Comparison of ENCODE assay signal across 11 cellular contexts in the genomic region with DNA sequence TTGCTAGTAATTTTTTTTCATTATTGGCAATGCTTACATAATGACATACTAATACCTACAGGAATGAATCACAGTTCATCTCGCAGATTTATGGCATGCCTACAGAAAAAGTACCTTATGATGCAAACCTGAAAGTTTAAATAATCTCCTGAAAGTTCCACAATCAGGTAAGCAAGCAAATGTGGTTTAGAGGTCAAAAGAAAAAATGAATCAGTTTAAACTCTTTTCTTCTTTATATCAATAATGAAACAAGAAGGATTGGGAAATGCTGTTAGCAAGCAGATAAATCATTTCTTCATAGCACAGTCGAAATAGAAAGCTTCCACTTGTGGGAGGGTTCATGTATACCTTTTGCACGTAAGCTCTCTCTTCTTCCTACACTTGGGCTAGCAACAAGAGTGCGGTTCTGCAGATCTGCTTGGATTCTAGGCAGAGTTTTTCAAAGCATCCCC. TPM values are rescaled to one million over a fixed set of nuclear protein-coding genes. Genes with fewer than 3 reads are reported as not detected.
A peak's percentile ranks its signal among the peaks of the same experiment; 100 is the strongest.
DNase-seq lines count a peak whose midpoint lies in the region; ATAC-seq and TF ChIP-seq lines count a peak whose summit lies in the region.
"Had no signal": no experiment of that assay in that cellular context is flagged by ENCODE, and none has a peak within 500 bp of the region (broad histone marks: within the 10 kb centered on the region; RNA-seq: fewer than 3 reads in every experiment).

No MANE protein-coding gene starts in this region.

- peak overlapping the region; percentile 3 for H3K4me3 Mint-ChIP-seq in activated CD4-positive, alpha-beta T cell treated with anti-CD3 and anti-CD28 coated beads for 36 hours
- H3K4me3 Mint-ChIP-seq: naive B cell had no signal

- H3K4me3 ChIP-seq in brain microvascular endothelial cell (ENCODE audit: low read depth, low read length), result no peak overlapping the region
- H3K4me3 ChIP-seq: heart left ventricle had no signal

- no peaks in the 10 kb centered on the region for H3K4me1 ChIP-seq in foreskin keratinocyte

- no peaks in the 10 kb centered on the region for H3K9me3 Mint-ChIP-seq in activated CD4-positive, alpha-beta T cell treated with anti-CD3 and anti-CD28 coated beads for 36 hours (ENCODE audit: low read depth)
- H3K9me3 Mint-ChIP-seq: naive B cell had no signal

- no peaks in the 10 kb centered on the region for H3K36me3 ChIP-seq in brain microvascular endothelial cell (replicated peaks)
- H3K36me3 ChIP-seq: heart left ventricle had no signal

- H3K4me1 Mint-ChIP-seq in activated CD4-positive, alpha-beta T cell treated with anti-CD3 and anti-CD28 coated beads for 36 hours, result peaks cover 64% of the 10 kb centered on the region
- H3K4me1 Mint-ChIP-seq: naive B cell had no signal

- peak; percentile 83 for ATAC-seq in activated CD4-positive, alpha-beta T cell treated with anti-CD3 and anti-CD28 coated beads for 36 hours
- peak; percentile 85 for ATAC-seq in GM21619 (IDR thresholded peaks at IDR 0.05; ENCODE audit: unreplicated experiment)
- peak; percentile 85 for ATAC-seq in HG03354 (IDR thresholded peaks at IDR 0.05; ENCODE audit: poor library complexity, severe bottlenecking, unreplicated experiment)
- peak; percentile 57 for ATAC-seq in foreskin keratinocyte
- ATAC-seq: heart left ventricle, HepG2 had no signal

- peak; percentile 37 for DNase-seq in activated CD4-positive, alpha-beta T cell treated with anti-CD3 and anti-CD28 coated beads for 36 hours
- no peak for DNase-seq in activated CD4-positive, alpha-beta T cell treated with anti-CD3 and anti-CD28 coated beads, Interleukin-2, amount 50 U/mL, for 1 hour
- DNase-seq in foreskin keratinocyte (peak; percentile 56 to 66), brain microvascular endothelial cell (no peak), MV-4-11 (lab: John Stamatoyannopoulos, UW) (no peak), SKM-1 (lab: John Stamatoyannopoulos, UW; ENCODE audit: unreplicated experiment) (no peak)
- DNase-seq: heart left ventricle, naive B cell had no signal

- no peak overlapping the region for H3K27ac ChIP-seq in foreskin keratinocyte
- H3K27ac ChIP-seq in brain microvascular endothelial cell, result no peak overlapping the region

- H3K27me3 ChIP-seq in foreskin keratinocyte (peaks cover 9% of the 10 kb centered on the region), brain microvascular endothelial cell (replicated peaks) (peaks cover 2% of the 10 kb centered on the region)
- H3K27me3 ChIP-seq: heart left ventricle had no signal

- peak overlapping the region; percentile 86 for H3K27ac Mint-ChIP-seq in activated CD4-positive, alpha-beta T cell treated with anti-CD3 and anti-CD28 coated beads for 36 hours

- intact Hi-C loops in activated CD4-positive, alpha-beta T cell treated with anti-CD3 and anti-CD28 coated beads for 36 hours (cut with DNase I, micrococcal nuclease), result loop anchor here (1.0 to 5.0 kb wide), 7 partner anchors 14 to 369 kb away; a partner anchor contains a TSS

- in situ Hi-C loops in brain microvascular endothelial cell (cut with HindIII; ENCODE audit: low pct_ligation_motif_present, low sequenced_read_pairs), result no loop called here

- CTCF ChIA-PET in activated CD4-positive, alpha-beta T cell treated with anti-CD3 and anti-CD28 coated beads for 36 hours (lab: Charles Lee), result interaction anchor here (0.7 to 2.1 kb wide), 4 partner anchors 13 to 189 kb away, joined by 3 to 7 read pairs (median 4); no protein-coding TSS in a partner anchor

- H3K36me3 Mint-ChIP-seq in activated CD4-positive, alpha-beta T cell treated with anti-CD3 and anti-CD28 coated beads for 36 hours (ENCODE audit: low read depth), result peaks cover 10% of the 10 kb centered on the region

- peaks cover 13% of the 10 kb centered on the region for H3K27me3 Mint-ChIP-seq in activated CD4-positive, alpha-beta T cell treated with anti-CD3 and anti-CD28 coated beads for 36 hours

- POLR2A ChIA-PET in activated CD4-positive, alpha-beta T cell treated with anti-CD3 and anti-CD28 coated beads for 36 hours (lab: Charles Lee), result interaction anchor here (0.9 kb wide), 1 partner anchor 33 kb away, joined by 4 read pairs; no protein-coding TSS in a partner anchor

- TF ChIP-seq CTCF in foreskin keratinocyte (conservative IDR thresholded peaks at IDR 0.05) (no peak), brain microvascular endothelial cell (IDR thresholded peaks at IDR 0.05; ENCODE audit: low read depth, low read length, missing control alignments) (no peak)

RNA-seq across cellular contexts. Expression of a gene that starts 53.7 kb away (rescaled TPM):
- total RNA-seq in activated CD4-positive, alpha-beta T cell treated with anti-CD3 and anti-CD28 coated beads for 36 hours, result 100 to 1,000 TPM; 123 to 136 TPM
- 162 and 172 TPM in 2 replicates for total RNA-seq in foreskin keratinocyte
- polyA plus RNA-seq in foreskin keratinocyte, result 50.4 and 58.2 TPM in 2 replicates

Comparison
In these comparisons a context has a peak if more than half of its experiments do, and no peak if none do; other contexts are left out.
1. DNase-seq: peak in activated CD4-positive, alpha-beta T cell treated with anti-CD3 and anti-CD28 coated beads for 36 hours (single experiment) and foreskin keratinocyte (2 of 2); none in activated CD4-positive, alpha-beta T cell treated with anti-CD3 and anti-CD28 coated beads, Interleukin-2, amount 50 U/mL, for 1 hour (single experiment), brain microvascular endothelial cell (single experiment), MV-4-11 (single experiment) and SKM-1 (single experiment).
2. Peak in every context shown above with its lines, with median percentiles within 50 percentile points of each other: ATAC-seq.